In the genomic region with DNA sequence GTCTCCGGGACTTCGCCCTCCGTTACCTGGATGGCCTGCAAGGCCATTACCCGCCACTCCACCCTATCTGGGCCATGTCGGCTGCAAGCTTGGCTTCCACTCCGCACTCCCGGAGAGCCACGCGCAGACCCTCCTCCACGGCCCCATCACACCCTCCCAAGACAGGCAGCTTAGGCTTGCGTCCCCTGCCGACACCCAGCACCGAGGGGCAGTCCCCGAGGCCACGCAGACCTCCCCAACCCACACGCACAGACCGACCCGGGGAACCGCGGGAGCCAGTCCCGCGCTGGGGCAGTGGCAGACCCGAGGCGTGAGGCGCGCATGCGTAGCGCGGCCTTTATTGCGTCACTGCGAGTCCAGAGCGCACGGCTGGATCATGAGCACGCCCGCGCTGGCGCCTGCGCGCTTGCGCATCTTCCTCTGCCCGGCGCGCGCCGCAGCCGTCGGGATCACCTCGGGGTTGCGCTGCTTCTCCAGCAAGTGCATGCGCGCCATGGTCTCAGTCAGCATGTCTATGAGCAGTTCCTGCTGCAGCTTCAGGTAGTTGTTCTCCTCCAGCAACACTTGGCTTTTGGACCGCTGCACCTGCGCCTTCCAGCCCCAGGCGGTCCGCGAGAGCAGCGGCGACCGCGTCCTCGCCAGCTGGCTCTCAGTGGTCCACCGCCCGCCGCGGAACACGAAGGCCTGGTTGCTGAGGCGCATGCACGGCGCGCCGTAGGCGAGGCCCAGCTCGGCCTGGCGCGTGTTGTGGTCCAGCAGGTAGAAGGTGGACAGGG, we compare ENCODE assay signal across 8 cellular contexts. TPM values are rescaled to one million over a fixed set of nuclear protein-coding genes. Genes with fewer than 3 reads are reported as not detected.
DNase-seq lines count a peak whose midpoint lies in the region; ATAC-seq, FAIRE-seq and TF ChIP-seq lines count a peak whose summit lies in the region.

No MANE protein-coding gene starts in this region.

- H3K9me3 ChIP-seq in HUES64 (ENCODE audit: insufficient read depth, low read depth, low read length) (no peaks in the 10 kb centered on the region), OCI-LY1 (ENCODE audit: low read length) (no peaks in the 10 kb centered on the region), mononuclear cell (ENCODE audit: low read depth, low read length) (no peaks in the 10 kb centered on the region)

- no peaks in the 10 kb centered on the region for H3K9me2 ChIP-seq in OCI-LY1 (ENCODE audit: low read depth, low read length)

- peaks cover 6% of the 10 kb centered on the region for H3K36me3 ChIP-seq in HUES64 (ENCODE audit: insufficient read depth, low read length)
- H3K36me3 ChIP-seq in OCI-LY1 (ENCODE audit: insufficient read depth, low read length): no peaks in the 10 kb centered on the region; the same call in 1 of the 2 replicates

- H3K4me1 ChIP-seq in HUES64 (ENCODE audit: insufficient read depth, low read length) (no peaks in the 10 kb centered on the region; the same call in 1 of the 2 replicates), OCI-LY1 (ENCODE audit: insufficient read depth, low read length, severe bottlenecking) (peaks cover 19% of the 10 kb centered on the region), mononuclear cell (ENCODE audit: insufficient read depth, low read length) (peaks cover 30% of the 10 kb centered on the region)

- TF ChIP-seq CTCF in D721Med (IDR thresholded peaks at IDR 0.05; ENCODE audit: insufficient read depth, missing control alignments) (no peak), OCI-LY1 (IDR thresholded peaks at IDR 0.05; ENCODE audit: low read length) (no peak), epithelial cell of esophagus (IDR thresholded peaks at IDR 0.05; ENCODE audit: insufficient read depth, low read depth, low read length, missing control alignments) (no peak)

- H2AFZ ChIP-seq in OCI-LY1 (ENCODE audit: low read length): no peak overlapping the region

- H4K20me1 ChIP-seq in OCI-LY1 (ENCODE audit: insufficient read depth, low read length): no peaks in the 10 kb centered on the region

- DNase-seq in D721Med (ENCODE audit: insufficient read length, low spot score) (peak; percentile 66), activated T-cell treated with anti-CD3 and anti-CD28 coated beads for 24 hours (ENCODE audit: low read depth) (peak; percentile 92), epithelial cell of esophagus (ENCODE audit: low read depth) (peak; percentile 95)
- peak; percentile 84 to 86 for DNase-seq in stimulated activated CD8-positive, alpha-beta memory T cell treated with anti-CD3 and anti-CD28 coated beads, Interleukin-2, amount 100 ng/mL, for 1 hour (ENCODE audit: low read depth in 2 of 2)

- H3K27ac ChIP-seq in HUES64 (ENCODE audit: low read depth, low read length): peak overlapping the region; percentile 74
- peak overlapping the region; percentile 34 for H3K27ac ChIP-seq in OCI-LY1 (ENCODE audit: low read depth, low read length, poor library complexity, severe bottlenecking)

- H3K4me3 ChIP-seq in HUES64 (ENCODE audit: low read length) (peak overlapping the region; percentile 78), OCI-LY1 (ENCODE audit: low read depth, low read length, poor library complexity, severe bottlenecking) (peak overlapping the region; percentile 83), epithelial cell of esophagus (ENCODE audit: low read length) (peak overlapping the region; percentile 95), mononuclear cell (ENCODE audit: low read length) (peak overlapping the region; percentile 73)

- H3K27me3 ChIP-seq in HUES64 (ENCODE audit: insufficient read depth, low read length) (no peaks in the 10 kb centered on the region), OCI-LY1 (ENCODE audit: insufficient read depth, low read length) (no peaks in the 10 kb centered on the region), mononuclear cell (ENCODE audit: insufficient read depth, low read length) (no peaks in the 10 kb centered on the region)

- 3% methylated on average over 75 of the region's 75 CpGs for WGBS in HUES64

- H3K9ac ChIP-seq in HUES64 (ENCODE audit: low read depth, low read length) (peak overlapping the region; percentile 90), OCI-LY1 (ENCODE audit: low read length) (peak overlapping the region; percentile 90)

- H3K4me2 ChIP-seq in OCI-LY1 (ENCODE audit: low read length): peak overlapping the region; percentile 78

- H3F3A ChIP-seq in OCI-LY1 (ENCODE audit: insufficient read depth, low read length): peaks cover 4% of the 10 kb centered on the region; the same call in 1 of the 2 replicates

- peak; percentile 80 for ATAC-seq in GM21526 (IDR thresholded peaks at IDR 0.05; ENCODE audit: low FRiP score, unreplicated experiment)

- FAIRE-seq in D721Med (lab: Jason Lieb, UNC): no peak

- no peaks in the 10 kb centered on the region for H3K79me2 ChIP-seq in OCI-LY1 (ENCODE audit: insufficient read depth, low read length)

RNA-seq across cellular contexts. Expression of gene CBY3, which starts 2.4 kb away (rescaled TPM):
- 0.65 TPM for polyA plus RNA-seq in HUES64 (2013, experiment 1 of 2)
- polyA plus RNA-seq in HUES64 (2013, experiment 2 of 2): 0.57 TPM
- total RNA-seq in mononuclear cell: 0.52 TPM

RNA-seq across cellular contexts. Expression of gene CANX, which starts 20.3 kb away (rescaled TPM):
- polyA plus RNA-seq in HUES64 (2013, experiment 1 of 2): 262 TPM
- 242 TPM for polyA plus RNA-seq in HUES64 (2013, experiment 2 of 2)
- 273 TPM for total RNA-seq in mononuclear cell

RNA-seq across cellular contexts. Expression of gene MAML1, which starts 54.2 kb away (rescaled TPM):
- 35.2 TPM for polyA plus RNA-seq in HUES64 (2013, experiment 1 of 2)
- polyA plus RNA-seq in HUES64 (2013, experiment 2 of 2): 32.1 TPM
- total RNA-seq in mononuclear cell: 14.0 TPM

RNA-seq across cellular contexts. Expression of gene HNRNPH1, which starts 55.0 kb away (rescaled TPM):
- polyA plus RNA-seq in HUES64 (2013, experiment 1 of 2): 491 TPM
- polyA plus RNA-seq in HUES64 (2013, experiment 2 of 2): 414 TPM
- total RNA-seq in mononuclear cell: 1,084 TPM

Comparison
In these comparisons a context has a peak if more than half of its experiments do, and no peak if none do; other contexts are left out.
1. Peak in every context shown above with its lines: DNase-seq, ATAC-seq, H3K4me3 ChIP-seq and H3K27ac ChIP-seq.